11 cellular contexts compared by ENCODE assay signal in the genomic region with DNA sequence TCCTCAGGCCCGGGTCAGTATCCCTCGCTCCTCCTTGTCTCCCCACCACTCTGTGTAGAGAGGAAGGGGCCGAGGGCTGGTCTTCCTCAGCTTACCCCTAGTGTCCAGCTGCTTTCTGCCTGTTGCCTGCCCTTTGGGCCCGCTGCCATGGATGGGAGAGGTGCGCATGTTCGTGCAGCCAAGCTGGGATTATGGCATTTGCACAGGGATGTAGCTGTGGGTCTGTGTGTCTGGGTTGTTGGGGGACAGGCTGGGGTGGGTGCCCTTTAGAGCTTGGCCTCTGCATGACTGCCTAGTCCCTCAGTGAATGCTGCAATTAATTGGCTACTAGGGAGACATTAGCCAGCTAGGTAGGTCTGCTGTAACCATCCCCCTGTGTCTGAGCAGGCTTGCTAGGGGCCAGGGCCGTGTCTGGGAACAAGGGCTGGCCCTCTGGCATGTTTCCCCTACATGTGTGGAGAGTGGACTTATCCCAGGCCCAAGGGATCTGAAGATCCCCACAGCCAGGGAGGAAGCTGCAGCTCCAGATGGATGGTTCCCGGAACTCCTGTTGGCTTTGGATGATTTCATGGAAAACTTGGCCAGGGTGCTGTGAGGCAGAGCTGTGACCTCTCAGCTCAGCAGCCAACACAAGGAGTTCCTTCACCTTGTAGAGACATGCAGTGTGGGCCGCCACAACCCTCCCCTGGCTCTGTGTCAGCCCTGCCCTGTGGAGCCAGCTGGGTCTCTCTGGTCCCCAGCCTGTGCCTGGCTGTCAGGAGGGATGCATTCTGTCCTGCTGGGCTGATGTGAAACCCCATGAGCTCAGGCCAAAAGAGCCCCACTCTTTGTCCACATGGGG.
DNase-seq lines count a peak whose midpoint lies in the region; FAIRE-seq and TF ChIP-seq lines count a peak whose summit lies in the region.
"Had no signal": no experiment of that assay in that cellular context is flagged by ENCODE, and none has a peak within 500 bp of the region (broad histone marks: within the 10 kb centered on the region; RNA-seq: fewer than 3 reads in every experiment).

No MANE protein-coding gene starts in this region.

- no peaks in the 10 kb centered on the region for H3K36me3 ChIP-seq in BE2C

- no peaks in the 10 kb centered on the region for H3K27me3 ChIP-seq in BE2C

- TF ChIP-seq CTCF in BE2C (IDR thresholded peaks at IDR 0.05; ENCODE audit: low read depth, low read length) = no peak
- TF ChIP-seq CTCF in fibroblast of mammary gland (conservative IDR thresholded peaks at IDR 0.05; ENCODE audit: control insufficient read depth, insufficient read depth, low read depth, low read length) = no peak
- TF ChIP-seq CTCF in nephron (IDR thresholded peaks at IDR 0.05; ENCODE audit: unreplicated experiment in 3 of 3) = no peak
- TF ChIP-seq CTCF in Calu3 (IDR thresholded peaks at IDR 0.05; ENCODE audit: unreplicated experiment) = no peak

- H3K9me3 Mint-ChIP-seq in activated CD4-positive, alpha-beta memory T cell treated with anti-CD3 and anti-CD28 coated beads, Interleukin-2, amount 10 ng/mL, durations not matched to agents 7 days and 5 days = no peaks in the 10 kb centered on the region
- H3K9me3 Mint-ChIP-seq in nephron (no peaks in the 10 kb centered on the region), Calu3 (ENCODE audit: low read depth, unreplicated experiment) (no peaks in the 10 kb centered on the region)
- H3K9me3 Mint-ChIP-seq: H9 had no signal

- DNase-seq in BE2C = peak; percentile 15
- peak; percentile 14 for DNase-seq in activated CD4-positive, alpha-beta memory T cell treated with anti-CD3 and anti-CD28 coated beads, Interleukin-2, amount 10 ng/mL, durations not matched to agents 7 days and 5 days
- peak; percentile 55 for DNase-seq in fibroblast of mammary gland (ENCODE audit: low read depth)
- no peak for DNase-seq in NCI-H2029 treated with DMSO at 0.1 percent for 48 hours (lab: John Stamatoyannopoulos, UW)
- DNase-seq in NCI-H1105 (lab: John Stamatoyannopoulos, UW) = no peak
- no peak for DNase-seq in H54 (ENCODE audit: insufficient read length, low spot score)
- DNase-seq in Calu3 = no peak
- DNase-seq: stimulated activated naive CD4-positive, alpha-beta T cell treated with Interleukin-2 at 50 U/mL for 16 hours; SW 1271 had no signal

- no peak overlapping the region for H3K4me3 Mint-ChIP-seq in activated CD4-positive, alpha-beta memory T cell treated with anti-CD3 and anti-CD28 coated beads, Interleukin-2, amount 10 ng/mL, durations not matched to agents 7 days and 5 days
- H3K4me3 Mint-ChIP-seq in nephron = no peak overlapping the region
- no peak overlapping the region for H3K4me3 Mint-ChIP-seq in Calu3 (ENCODE audit: low read depth, unreplicated experiment)
- H3K4me3 Mint-ChIP-seq: H9 had no signal

- no peaks in the 10 kb centered on the region for H3K9me3 ChIP-seq in BE2C

- H3K27me3 Mint-ChIP-seq in activated CD4-positive, alpha-beta memory T cell treated with anti-CD3 and anti-CD28 coated beads, Interleukin-2, amount 10 ng/mL, durations not matched to agents 7 days and 5 days = peaks cover 7% of the 10 kb centered on the region
- H3K27me3 Mint-ChIP-seq in nephron (ENCODE audit: low read depth) (peaks cover 24% of the 10 kb centered on the region), Calu3 (ENCODE audit: unreplicated experiment) (peaks cover 68% of the 10 kb centered on the region)

- no TSS peak for BruUV-seq in Calu3 (replicated peaks; lab: Mats Ljungman, UMichigan)

- intact Hi-C loops in Calu3 (cut with micrococcal nuclease; ENCODE audit: unreplicated experiment) = no loop called here

- POLR2A ChIA-PET in activated CD4-positive, alpha-beta memory T cell treated with anti-CD3 and anti-CD28 coated beads, Interleukin-2, amount 10 ng/mL, durations not matched to agents 7 days and 5 days (lab: Charles Lee) = no interaction called here

- FAIRE-seq in H54 (lab: Jason Lieb, UNC) = no peak

- H3K4me3 ChIP-seq in BE2C (ENCODE audit: low read depth, low read length) (no peak overlapping the region), fibroblast of mammary gland (ENCODE audit: control insufficient read depth, low read depth, low read length) (no peak overlapping the region)

- H3K4me1 Mint-ChIP-seq in activated CD4-positive, alpha-beta memory T cell treated with anti-CD3 and anti-CD28 coated beads, Interleukin-2, amount 10 ng/mL, durations not matched to agents 7 days and 5 days = no peaks in the 10 kb centered on the region
- peaks cover 83% of the 10 kb centered on the region for H3K4me1 Mint-ChIP-seq in nephron
- H3K4me1 Mint-ChIP-seq in Calu3 (ENCODE audit: low read depth, unreplicated experiment) = no peaks in the 10 kb centered on the region

- H3K4me1 ChIP-seq in BE2C = peaks cover 27% of the 10 kb centered on the region

- CTCF ChIA-PET in activated CD4-positive, alpha-beta memory T cell treated with anti-CD3 and anti-CD28 coated beads, Interleukin-2, amount 10 ng/mL, durations not matched to agents 7 days and 5 days (lab: Charles Lee) = no interaction called here
- CTCF ChIA-PET in Calu3 (lab: Charles Lee) = interaction anchor here (0.6 to 2.1 kb wide), 3 partner anchors 9 to 1862 kb away, joined by 5 to 7 read pairs (median 6); no protein-coding TSS in a partner anchor

- H3K27ac Mint-ChIP-seq in activated CD4-positive, alpha-beta memory T cell treated with anti-CD3 and anti-CD28 coated beads, Interleukin-2, amount 10 ng/mL, durations not matched to agents 7 days and 5 days = no peak overlapping the region
- H3K27ac Mint-ChIP-seq in nephron (peak overlapping the region; percentile 41 to 73 (median 72)), Calu3 (ENCODE audit: unreplicated experiment) (no peak overlapping the region)
- H3K27ac Mint-ChIP-seq: H9 had no signal

- TF ChIP-seq POLR2A in H54 (IDR thresholded peaks at IDR 0.05; ENCODE audit: low read depth, low read length) = no peak

- H3K36me3 Mint-ChIP-seq in activated CD4-positive, alpha-beta memory T cell treated with anti-CD3 and anti-CD28 coated beads, Interleukin-2, amount 10 ng/mL, durations not matched to agents 7 days and 5 days (ENCODE audit: low read depth) = no peaks in the 10 kb centered on the region
- H3K36me3 Mint-ChIP-seq in nephron (ENCODE audit: low read depth) = no peaks in the 10 kb centered on the region
- H3K36me3 Mint-ChIP-seq in Calu3 (ENCODE audit: insufficient read depth, unreplicated experiment) = peaks cover 4% of the 10 kb centered on the region

Comparison
In these comparisons a context has a peak if more than half of its experiments do, and no peak if none do; other contexts are left out.
1. DNase-seq: peak in BE2C (single experiment), activated CD4-positive, alpha-beta memory T cell treated with anti-CD3 and anti-CD28 coated beads, Interleukin-2, amount 10 ng/mL, durations not matched to agents 7 days and 5 days (single experiment) and fibroblast of mammary gland (single experiment); none in NCI-H2029 treated with DMSO at 0.1 percent for 48 hours (single experiment), NCI-H1105 (single experiment), H54 (single experiment) and Calu3 (single experiment).
2. H3K27ac Mint-ChIP-seq: peak in nephron (3 of 3); none in activated CD4-positive, alpha-beta memory T cell treated with anti-CD3 and anti-CD28 coated beads, Interleukin-2, amount 10 ng/mL, durations not matched to agents 7 days and 5 days (single experiment) and Calu3 (single experiment).